In the genomic region with DNA sequence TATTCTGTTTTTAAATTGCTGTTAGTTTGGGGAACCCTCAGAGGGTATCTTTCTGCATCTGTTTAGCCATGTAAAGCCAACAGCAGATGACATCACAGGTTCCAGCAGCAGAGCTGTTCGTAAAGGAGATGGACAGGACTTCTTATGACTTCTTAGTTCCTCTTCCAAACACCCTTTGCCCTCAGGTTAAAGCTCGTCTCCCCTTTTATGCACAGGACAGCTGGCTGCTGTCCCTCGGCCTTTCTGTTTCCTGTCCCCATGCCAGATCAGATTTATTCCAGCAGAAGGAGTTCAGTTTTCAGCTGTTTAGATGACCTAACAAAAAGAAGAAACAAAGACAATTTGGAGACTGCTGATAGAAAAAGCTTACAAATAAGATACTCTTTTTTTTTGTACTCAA, we compare ENCODE assay signal across 1 cellular context.
TF ChIP-seq lines count a peak whose summit lies in the region.

No MANE protein-coding gene starts in this region.

TF ChIP-seq in endothelial cell of umbilical vein, 7 proteins besides CTCF, POLR2A, EP300 and RAD21:
- TF ChIP-seq EZH2 (IDR thresholded peaks at IDR 0.05; ENCODE audit: borderline replicate concordance, low read depth, low read length, severe bottlenecking) (no peak), GATA2 (IDR thresholded peaks at IDR 0.05; ENCODE audit: insufficient read depth, insufficient read length, low read depth, low read length) (no peak), JUN (IDR thresholded peaks at IDR 0.05; ENCODE audit: borderline replicate concordance, insufficient read depth, insufficient read length, low read depth) (no peak), FOS (IDR thresholded peaks at IDR 0.05; ENCODE audit: borderline replicate concordance, insufficient read depth, low read length) (no peak)
- TF ChIP-seq, protein P1, sequence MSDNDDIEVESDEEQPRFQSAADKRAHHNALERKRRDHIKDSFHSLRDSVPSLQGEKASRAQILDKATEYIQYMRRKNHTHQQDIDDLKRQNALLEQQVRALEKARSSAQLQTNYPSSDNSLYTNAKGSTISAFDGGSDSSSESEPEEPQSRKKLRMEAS (IDR thresholded peaks at IDR 0.05; ENCODE audit: insufficient read depth, insufficient read length), result no peak
TF ChIP-seq in endothelial cell of umbilical vein: peak in this region for 0.
